In genomic region chr14:64193821-64194220, GRCh38 we compare ENCODE assay signal across 20 cellular contexts.
A peak's percentile ranks its signal among the peaks of the same experiment; 100 is the strongest.
DNase-seq lines count a peak whose midpoint lies in the region; ATAC-seq and TF ChIP-seq lines count a peak whose summit lies in the region.
"Had no signal": no experiment of that assay in that cellular context is flagged by ENCODE, and none has a peak within 500 bp of the region (broad histone marks: within the 10 kb centered on the region; RNA-seq: fewer than 3 reads in every experiment).

No MANE protein-coding gene starts in this region.

- H3K9me2 ChIP-seq in OCI-LY1 (ENCODE audit: low read depth, low read length) = no peaks in the 10 kb centered on the region

- TF ChIP-seq CTCF in OCI-LY1 (IDR thresholded peaks at IDR 0.05; ENCODE audit: low read length) = no peak
- no peak for TF ChIP-seq CTCF in neural crest cell (conservative IDR thresholded peaks at IDR 0.05)

- CTCF ChIA-PET in CD8-positive, alpha-beta memory T cell (lab: Charles Lee) = no interaction called here

- no peaks in the 10 kb centered on the region for H3K9me3 ChIP-seq in CD8-positive, alpha-beta memory T cell (ENCODE audit: low read length)
- H3K9me3 ChIP-seq in OCI-LY1 (ENCODE audit: low read length) = no peaks in the 10 kb centered on the region
- H3K9me3 ChIP-seq: esophagus muscularis mucosa, tibial artery had no signal

- H3K4me1 ChIP-seq in CD8-positive, alpha-beta memory T cell (ENCODE audit: insufficient read depth, low read length) = peaks cover 18% of the 10 kb centered on the region
- H3K4me1 ChIP-seq in OCI-LY1 (ENCODE audit: insufficient read depth, low read length, severe bottlenecking) = peaks cover 52% of the 10 kb centered on the region

- H3K79me2 ChIP-seq in OCI-LY1 (ENCODE audit: insufficient read depth, low read length) = no peaks in the 10 kb centered on the region

- peaks cover 0 to 95% (median 26%) of the 10 kb centered on the region in 3 donors for H3K36me3 Mint-ChIP-seq in CD8-positive, alpha-beta memory T cell
- peaks cover 8% of the 10 kb centered on the region for H3K36me3 Mint-ChIP-seq in neural crest cell (ENCODE audit: low read depth)

- H3K4me2 ChIP-seq in OCI-LY1 (ENCODE audit: low read length) = no peak overlapping the region

- H3K4me1 Mint-ChIP-seq in CD8-positive, alpha-beta memory T cell = peaks cover 36 to 65% (median 40%) of the 10 kb centered on the region in 3 donors
- H3K4me1 Mint-ChIP-seq in neural crest cell = peaks cover 18% of the 10 kb centered on the region

- peak overlapping the region in 7 of 8 donors; percentile 27 to 90 (median 79) for H3K27ac Mint-ChIP-seq in CD8-positive, alpha-beta memory T cell
- H3K27ac Mint-ChIP-seq in neural crest cell (ENCODE audit: unreplicated experiment) = no peak overlapping the region
- H3K27ac Mint-ChIP-seq: activated CD8-positive, alpha-beta T cell treated with anti-CD3 and anti-CD28 coated beads for 36 hours; dendritic cell treated with granulocyte-macrophage colony-stimulating factor and Interleukin-4, amounts not matched to agents 40 ng/mL and 50 ng/mL, for 4 days had no signal

- H3F3A ChIP-seq in OCI-LY1 (ENCODE audit: insufficient read depth, low read length) = no peaks in the 10 kb centered on the region

- no peak overlapping the region for H3K4me3 ChIP-seq in CD8-positive, alpha-beta memory T cell (ENCODE audit: low read length)
- H3K4me3 ChIP-seq in OCI-LY1 (ENCODE audit: low read depth, low read length, poor library complexity, severe bottlenecking) = no peak overlapping the region
- H3K4me3 ChIP-seq: esophagus muscularis mucosa, tibial artery had no signal

- H3K27ac ChIP-seq in CD8-positive, alpha-beta memory T cell (ENCODE audit: low read depth, low read length) = no peak overlapping the region
- H3K27ac ChIP-seq in OCI-LY1 (ENCODE audit: low read depth, low read length, poor library complexity, severe bottlenecking) = peak overlapping the region; percentile 100
- H3K27ac ChIP-seq: esophagus muscularis mucosa, tibial artery had no signal

- H3K36me3 ChIP-seq in CD8-positive, alpha-beta memory T cell (ENCODE audit: insufficient read depth, low read length) = peaks cover 7% of the 10 kb centered on the region
- peaks cover 44% of the 10 kb centered on the region for H3K36me3 ChIP-seq in OCI-LY1 (ENCODE audit: insufficient read depth, low read length)

- H4K20me1 ChIP-seq in OCI-LY1 (ENCODE audit: insufficient read depth, low read length) = no peaks in the 10 kb centered on the region

- peak; percentile 72 for ATAC-seq in Right ventricle myocardium superior (ENCODE audit: poor library complexity)
- ATAC-seq: activated CD8-positive, alpha-beta T cell treated with anti-CD3 and anti-CD28 coated beads for 36 hours had no signal

- no peaks in the 10 kb centered on the region for H3K9me3 Mint-ChIP-seq in CD8-positive, alpha-beta memory T cell
- H3K9me3 Mint-ChIP-seq in neural crest cell = no peaks in the 10 kb centered on the region
- H3K9me3 Mint-ChIP-seq: activated CD8-positive, alpha-beta T cell treated with anti-CD3 and anti-CD28 coated beads for 36 hours; dendritic cell treated with granulocyte-macrophage colony-stimulating factor and Interleukin-4, amounts not matched to agents 40 ng/mL and 50 ng/mL, for 4 days; H9 had no signal

- H3K27me3 ChIP-seq in CD8-positive, alpha-beta memory T cell (ENCODE audit: insufficient read depth, low read length, poor library complexity, severe bottlenecking) = no peaks in the 10 kb centered on the region
- H3K27me3 ChIP-seq in OCI-LY1 (ENCODE audit: insufficient read depth, low read length) = no peaks in the 10 kb centered on the region
- H3K27me3 ChIP-seq: esophagus muscularis mucosa, tibial artery had no signal

- no peak for DNase-seq in CD8-positive, alpha-beta memory T cell
- no peak for DNase-seq in Right ventricle myocardium superior
- no peak for DNase-seq in neural crest cell (ENCODE audit: low read depth, low spot score)
- no peak for DNase-seq in NCI-H345 treated with DMSO at 0.1 percent for 48 hours (lab: John Stamatoyannopoulos, UW; ENCODE audit: unreplicated experiment)
- no peak for DNase-seq in amygdala (lab: John Stamatoyannopoulos, UW)
- no peak for DNase-seq in GM19238 (ENCODE audit: insufficient read length, low spot score)
- no peak for DNase-seq in activated CD4-positive, alpha-beta T cell treated with anti-CD3 and anti-CD28 coated beads for 1 hour
- DNase-seq: activated CD8-positive, alpha-beta T cell treated with anti-CD3 and anti-CD28 coated beads for 36 hours; activated effector memory CD4-positive, alpha-beta T cell treated with anti-CD3 and anti-CD28 coated beads, Interleukin-2, amount 50 U/mL, for 16 hours; DMS153; H9; midbrain; NCI-H1930; NCI-H524 treated with DMSO at 0.1 percent for 48 hours; occipital lobe; stimulated activated CD4-positive, alpha-beta T cell treated with anti-CD3 and anti-CD28 coated beads, Interleukin-4, amount 100 ng/mL, for 4 hours; tibial artery had no signal

- H3K4me3 Mint-ChIP-seq in CD8-positive, alpha-beta memory T cell = no peak overlapping the region
- H3K4me3 Mint-ChIP-seq in neural crest cell = peak overlapping the region; percentile 35
- H3K4me3 Mint-ChIP-seq: activated CD8-positive, alpha-beta T cell treated with anti-CD3 and anti-CD28 coated beads for 36 hours; dendritic cell treated with granulocyte-macrophage colony-stimulating factor and Interleukin-4, amounts not matched to agents 40 ng/mL and 50 ng/mL, for 4 days; H9 had no signal

- POLR2A ChIA-PET in CD8-positive, alpha-beta memory T cell (lab: Charles Lee) = no interaction called here

- no peak overlapping the region for H2AFZ ChIP-seq in OCI-LY1 (ENCODE audit: low read length)

- peaks cover 0 to 4% of the 10 kb centered on the region in 2 donors for H3K27me3 Mint-ChIP-seq in CD8-positive, alpha-beta memory T cell
- no peaks in the 10 kb centered on the region for H3K27me3 Mint-ChIP-seq in neural crest cell (ENCODE audit: low read depth)
- H3K27me3 Mint-ChIP-seq: activated CD8-positive, alpha-beta T cell treated with anti-CD3 and anti-CD28 coated beads for 36 hours had no signal

- H3K9ac ChIP-seq in OCI-LY1 (ENCODE audit: low read length) = no peak overlapping the region; the same call in 1 of the 2 replicates

- intact Hi-C loops in Right ventricle myocardium superior (cut with DNase I) = no loop called here
